Comparison of ENCODE assay signal across 11 cellular contexts in the genomic region with DNA sequence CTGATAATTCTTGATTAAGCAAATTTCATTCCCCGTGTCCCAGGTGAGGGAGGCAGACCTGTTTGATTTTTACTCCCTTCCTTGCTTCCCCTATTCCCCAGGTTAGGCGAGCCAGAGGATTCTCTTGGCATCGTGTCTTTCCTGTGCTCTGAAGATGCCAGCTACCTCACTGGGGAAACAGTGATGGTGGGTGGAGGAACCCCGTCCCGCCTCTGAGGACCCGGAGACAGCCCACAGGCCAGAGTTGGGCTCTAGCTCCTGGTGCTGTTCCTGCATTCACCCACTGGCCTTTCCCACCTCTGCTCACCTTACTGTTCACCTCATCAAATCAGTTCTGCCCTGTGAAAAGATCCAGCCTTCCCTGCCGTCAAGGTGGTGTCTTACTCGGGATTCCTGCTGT. TPM values are rescaled to one million over a fixed set of nuclear protein-coding genes. Genes with fewer than 3 reads are reported as not detected.
DNase-seq lines count a peak whose midpoint lies in the region; ATAC-seq, FAIRE-seq and TF ChIP-seq lines count a peak whose summit lies in the region.
"Not testable (repeated sequence)": the region's sequence is repeated elsewhere in the genome, so short reads cannot be mapped to it uniquely, and the experiment has no call there.
"Had no signal": no experiment of that assay in that cellular context is flagged by ENCODE, and none has a peak within 500 bp of the region (broad histone marks: within the 10 kb centered on the region; RNA-seq: fewer than 3 reads in every experiment).

No MANE protein-coding gene starts in this region.

- FAIRE-seq in kidney (lab: Jason Lieb, UNC), result not testable (repeated sequence)

- not testable (repeated sequence) for H3K9me3 Mint-ChIP-seq in CD4-positive, alpha-beta T cell; activated CD4-positive, alpha-beta T cell treated with anti-CD3 and anti-CD28 coated beads, Interleukin-2, amount 10 ng/mL, durations not matched to agents 24 days and 14 days; activated naive CD4-positive, alpha-beta T cell treated with anti-CD3 and anti-CD28 coated beads for 36 hours

- TF ChIP-seq EP300 in neural cell (conservative IDR thresholded peaks at IDR 0.05; ENCODE audit: poor library complexity, severe bottlenecking), result not testable (repeated sequence)

- 39 to 59% methylated on average over 5 to 8 of the region's 8 CpGs for WGBS in testis, 2 donors

- not testable (repeated sequence) for TF ChIP-seq POLR2A in testis (IDR thresholded peaks at IDR 0.05)

- TF ChIP-seq RAD21 in neural cell (conservative IDR thresholded peaks at IDR 0.05), result not testable (repeated sequence)

- H3K79me2 ChIP-seq in neural cell (replicated peaks; ENCODE audit: insufficient read depth, low read length), result peaks cover 11% of the 10 kb centered on the region

- not testable (repeated sequence) for H3K4me1 ChIP-seq in HUES48 (ENCODE audit: control insufficient read depth, insufficient read depth, low read length); colonic mucosa; kidney (ENCODE audit: control insufficient read depth in 1 of 2, insufficient read depth in 1 of 2, low read depth in 1 of 2, low read length in 2 of 2); testis

- not testable (repeated sequence) for H3F3A ChIP-seq in neural cell (ENCODE audit: insufficient read depth, low read length, poor library complexity, severe bottlenecking)

- H3K9me2 ChIP-seq in neural cell (ENCODE audit: insufficient read depth, low read length), result not testable (repeated sequence)

- peaks cover 14% of the 10 kb centered on the region for H3K4me1 Mint-ChIP-seq in CD4-positive, alpha-beta T cell (ENCODE audit: low read depth)
- peaks cover 20% of the 10 kb centered on the region for H3K4me1 Mint-ChIP-seq in activated CD4-positive, alpha-beta T cell treated with anti-CD3 and anti-CD28 coated beads, Interleukin-2, amount 10 ng/mL, durations not matched to agents 24 days and 14 days
- H3K4me1 Mint-ChIP-seq in activated naive CD4-positive, alpha-beta T cell treated with anti-CD3 and anti-CD28 coated beads for 36 hours (ENCODE audit: low read depth), result peaks cover 18% of the 10 kb centered on the region

- TF ChIP-seq CTCF in CD4-positive, alpha-beta T cell (IDR thresholded peaks at IDR 0.05); colonic mucosa (IDR thresholded peaks at IDR 0.05); kidney (IDR thresholded peaks at IDR 0.05; ENCODE audit: borderline replicate concordance, extremely low read depth, insufficient read depth); neural cell (IDR thresholded peaks at IDR 0.05; ENCODE audit: poor library complexity, severe bottlenecking); testis (IDR thresholded peaks at IDR 0.05): not testable (repeated sequence)

- H3K36me3 Mint-ChIP-seq in CD4-positive, alpha-beta T cell (ENCODE audit: low read depth); activated CD4-positive, alpha-beta T cell treated with anti-CD3 and anti-CD28 coated beads, Interleukin-2, amount 10 ng/mL, durations not matched to agents 24 days and 14 days (ENCODE audit: low read depth); activated naive CD4-positive, alpha-beta T cell treated with anti-CD3 and anti-CD28 coated beads for 36 hours (ENCODE audit: low read depth): not testable (repeated sequence)

- H2AFZ ChIP-seq in neural cell (ENCODE audit: low read depth, low read length), result not testable (repeated sequence)

- H3K27ac Mint-ChIP-seq in CD4-positive, alpha-beta T cell; activated naive CD4-positive, alpha-beta T cell treated with anti-CD3 and anti-CD28 coated beads for 36 hours: not testable (repeated sequence)
- H3K27ac Mint-ChIP-seq in activated CD4-positive, alpha-beta T cell treated with anti-CD3 and anti-CD28 coated beads, Interleukin-2, amount 10 ng/mL, durations not matched to agents 24 days and 14 days, result peak overlapping the region; percentile 71

- not testable (repeated sequence) for H3K4me2 ChIP-seq in neural cell (ENCODE audit: low read length)

- peaks cover 25% of the 10 kb centered on the region for H3K27me3 Mint-ChIP-seq in CD4-positive, alpha-beta T cell
- H3K27me3 Mint-ChIP-seq in activated CD4-positive, alpha-beta T cell treated with anti-CD3 and anti-CD28 coated beads, Interleukin-2, amount 10 ng/mL, durations not matched to agents 24 days and 14 days, result peaks cover 19% of the 10 kb centered on the region
- not testable (repeated sequence) for H3K27me3 Mint-ChIP-seq in activated naive CD4-positive, alpha-beta T cell treated with anti-CD3 and anti-CD28 coated beads for 36 hours (ENCODE audit: low read depth)

- H4K20me1 ChIP-seq in neural cell (ENCODE audit: insufficient read depth), result not testable (repeated sequence)

- not testable (repeated sequence) for H3K9ac ChIP-seq in HUES48 (ENCODE audit: low read depth, low read length); colonic mucosa (ENCODE audit: low read depth in 2 of 2, low read length in 2 of 2); kidney (ENCODE audit: low read length in 2 of 2)
- H3K9ac ChIP-seq in neural cell (ENCODE audit: low read length), result peak overlapping the region; percentile 94

- intact Hi-C loops in CD4-positive, alpha-beta T cell (cut with DNase I, micrococcal nuclease); activated CD4-positive, alpha-beta T cell treated with anti-CD3 and anti-CD28 coated beads, Interleukin-2, amount 10 ng/mL, durations not matched to agents 24 days and 14 days (cut with micrococcal nuclease); colonic mucosa (cut with DNase I); kidney (cut with DNase I); testis (cut with DNase I; ENCODE audit: low total_unique reads): not testable (repeated sequence)
- intact Hi-C loops in activated naive CD4-positive, alpha-beta T cell treated with anti-CD3 and anti-CD28 coated beads for 36 hours (cut with micrococcal nuclease), result loop anchor here (5.0 kb wide), 1 partner anchor 392 kb away; a partner anchor contains a TSS

- peak overlapping the region; percentile 84 for H3K4me3 Mint-ChIP-seq in CD4-positive, alpha-beta T cell
- H3K4me3 Mint-ChIP-seq in activated CD4-positive, alpha-beta T cell treated with anti-CD3 and anti-CD28 coated beads, Interleukin-2, amount 10 ng/mL, durations not matched to agents 24 days and 14 days, result peak overlapping the region; percentile 76
- H3K4me3 Mint-ChIP-seq in activated naive CD4-positive, alpha-beta T cell treated with anti-CD3 and anti-CD28 coated beads for 36 hours, result peak overlapping the region; percentile 65

- H3K4me3 ChIP-seq in HUES48 (ENCODE audit: low read depth, low read length) (peak overlapping the region; percentile 82; the same call in 1 of the 2 replicates), neural cell (ENCODE audit: low read length) (peak overlapping the region; percentile 99)
- H3K4me3 ChIP-seq in colonic mucosa; kidney (ENCODE audit: low read length in 2 of 2); testis: not testable (repeated sequence)

- ATAC-seq in CD4-positive, alpha-beta T cell (ENCODE audit: poor library complexity), result not testable (repeated sequence)

- CTCF ChIA-PET in CD4-positive, alpha-beta T cell (lab: Charles Lee), result interaction anchor here (2.2 kb wide), 1 partner anchor 58 kb away, joined by 10 read pairs; no protein-coding TSS in a partner anchor
- CTCF ChIA-PET in activated naive CD4-positive, alpha-beta T cell treated with anti-CD3 and anti-CD28 coated beads for 36 hours (lab: Charles Lee), result interaction anchor here (2.7 kb wide), 1 partner anchor 58 kb away, joined by 10 read pairs; no protein-coding TSS in a partner anchor

- not testable (repeated sequence) for H3K27ac ChIP-seq in CD4-positive, alpha-beta T cell (ENCODE audit: low read depth, low read length); HUES48 (ENCODE audit: low read depth, low read length); colonic mucosa; kidney (ENCODE audit: low read depth in 2 of 2, low read length in 2 of 2); neural cell (ENCODE audit: low read length); testis

- H3K9me3 ChIP-seq in CD4-positive, alpha-beta T cell (ENCODE audit: control insufficient read depth, low read length); HUES48 (ENCODE audit: control insufficient read depth, insufficient read depth, low read length); colonic mucosa; kidney (ENCODE audit: control insufficient read depth in 1 of 2, low read length in 2 of 2); neural cell (ENCODE audit: low read length); testis: not testable (repeated sequence)

- DNase-seq in CD4-positive, alpha-beta T cell; activated CD4-positive, alpha-beta T cell treated with anti-CD3 and anti-CD28 coated beads, Interleukin-2, amount 10 ng/mL, durations not matched to agents 24 days and 14 days; activated naive CD4-positive, alpha-beta T cell treated with anti-CD3 and anti-CD28 coated beads for 36 hours: not testable (repeated sequence)
- DNase-seq in colonic mucosa (peak; percentile 16), kidney (peak; percentile 51), testis (peak; percentile 9)

- not testable (repeated sequence) for H3K27me3 ChIP-seq in CD4-positive, alpha-beta T cell (ENCODE audit: control insufficient read depth, insufficient read depth, low read length); HUES48 (ENCODE audit: control insufficient read depth, insufficient read depth, low read length); colonic mucosa; neural cell (ENCODE audit: insufficient read depth, low read depth, low read length); testis

- POLR2A ChIA-PET in CD4-positive, alpha-beta T cell (lab: Charles Lee), result interaction anchor here (0.6 to 2.1 kb wide), 4 partner anchors 30 to 381 kb away, joined by 4 to 17 read pairs (median 10); a partner anchor contains a TSS

- not testable (repeated sequence) for H3K36me3 ChIP-seq in HUES48 (ENCODE audit: control insufficient read depth, insufficient read depth, low read length); colonic mucosa; kidney (ENCODE audit: control insufficient read depth in 1 of 2, insufficient read depth in 2 of 2, low read length in 2 of 2); neural cell (ENCODE audit: insufficient read depth, low read length); testis (ENCODE audit: low read depth, missing control alignments)

RNA-seq across cellular contexts. Expression of a gene that starts 1.1 kb away (rescaled TPM):
- total RNA-seq in CD4-positive, alpha-beta T cell, result under 1 TPM; 0.05 to 0.11 TPM
- total RNA-seq in activated CD4-positive, alpha-beta T cell treated with anti-CD3 and anti-CD28 coated beads, Interleukin-2, amount 10 ng/mL, durations not matched to agents 24 days and 14 days, result 1.3 and 1.5 TPM in 2 replicates
- under 1 TPM; 0.48 to 0.99 TPM for total RNA-seq in activated naive CD4-positive, alpha-beta T cell treated with anti-CD3 and anti-CD28 coated beads for 36 hours
- 1 to 10 TPM in 1 of 2 donors, under 1 TPM in 1; 0.29 to 2.1 TPM for total RNA-seq in colonic mucosa
- total RNA-seq in kidney, result 1.4 TPM
- 1.5 TPM for polyA plus RNA-seq in kidney (ENCODE audit: insufficient read depth, low read depth, low replicate concordance)
- 43.6 and 49.3 TPM in 2 replicates for polyA plus RNA-seq in neural cell
- 33.0 and 36.0 TPM in 2 replicates for polyA minus RNA-seq in neural cell
- total RNA-seq in testis, result 1 to 10 TPM; 7.7 to 8.6 TPM
- polyA plus RNA-seq in testis (ENCODE audit: insufficient read depth, low read depth, low replicate concordance), result 6.8 TPM
- total RNA-seq: epithelial cell of proximal tubule had no signal

RNA-seq across cellular contexts. Expression of a gene that starts 20.6 kb away (rescaled TPM):
- not detected for total RNA-seq in CD4-positive, alpha-beta T cell
- total RNA-seq in activated CD4-positive, alpha-beta T cell treated with anti-CD3 and anti-CD28 coated beads, Interleukin-2, amount 10 ng/mL, durations not matched to agents 24 days and 14 days, result not detected in 2 replicates
- not detected for total RNA-seq in activated naive CD4-positive, alpha-beta T cell treated with anti-CD3 and anti-CD28 coated beads for 36 hours
- total RNA-seq in colonic mucosa, result under 1 TPM in 1 of 2 donors, not detected in 1; 0.45 TPM
- total RNA-seq in kidney, result 0.19 TPM
- 3.4 TPM for polyA plus RNA-seq in kidney (ENCODE audit: insufficient read depth, low read depth, low replicate concordance)
- 2.3 and 4.1 TPM in 2 replicates for polyA plus RNA-seq in neural cell
- polyA minus RNA-seq in neural cell, result 0.23 and 1.2 TPM in 2 replicates
- under 1 TPM; 0.12 to 0.71 TPM for total RNA-seq in testis
- 5.7 TPM for polyA plus RNA-seq in testis (ENCODE audit: insufficient read depth, low read depth, low replicate concordance)
- total RNA-seq: epithelial cell of proximal tubule, H4 had no signal
- polyA plus RNA-seq: A549 had no signal

RNA-seq across cellular contexts. Expression of a gene that starts 43.4 kb away (rescaled TPM):
- total RNA-seq in CD4-positive, alpha-beta T cell, result 1 to 10 TPM; 5.2 to 7.4 TPM
- total RNA-seq in activated CD4-positive, alpha-beta T cell treated with anti-CD3 and anti-CD28 coated beads, Interleukin-2, amount 10 ng/mL, durations not matched to agents 24 days and 14 days, result 63.6 and 64.2 TPM in 2 replicates
- 100 to 1,000 TPM; 117 TPM for total RNA-seq in activated naive CD4-positive, alpha-beta T cell treated with anti-CD3 and anti-CD28 coated beads for 36 hours
- total RNA-seq in colonic mucosa (100 to 1,000 TPM; 133 to 173 TPM), kidney (36.1 TPM), testis (10 to 100 TPM; 20.7 to 30.6 TPM)
- polyA plus RNA-seq in kidney (ENCODE audit: insufficient read depth, low read depth, low replicate concordance) (140 TPM), neural cell (0.20 and 1.2 TPM in 2 replicates), testis (ENCODE audit: insufficient read depth, low read depth, low replicate concordance) (43.6 TPM)
- 0.35 and 0.49 TPM in 2 replicates for polyA minus RNA-seq in neural cell
